Comparison of ENCODE assay signal across 7 cellular contexts in the genomic region with DNA sequence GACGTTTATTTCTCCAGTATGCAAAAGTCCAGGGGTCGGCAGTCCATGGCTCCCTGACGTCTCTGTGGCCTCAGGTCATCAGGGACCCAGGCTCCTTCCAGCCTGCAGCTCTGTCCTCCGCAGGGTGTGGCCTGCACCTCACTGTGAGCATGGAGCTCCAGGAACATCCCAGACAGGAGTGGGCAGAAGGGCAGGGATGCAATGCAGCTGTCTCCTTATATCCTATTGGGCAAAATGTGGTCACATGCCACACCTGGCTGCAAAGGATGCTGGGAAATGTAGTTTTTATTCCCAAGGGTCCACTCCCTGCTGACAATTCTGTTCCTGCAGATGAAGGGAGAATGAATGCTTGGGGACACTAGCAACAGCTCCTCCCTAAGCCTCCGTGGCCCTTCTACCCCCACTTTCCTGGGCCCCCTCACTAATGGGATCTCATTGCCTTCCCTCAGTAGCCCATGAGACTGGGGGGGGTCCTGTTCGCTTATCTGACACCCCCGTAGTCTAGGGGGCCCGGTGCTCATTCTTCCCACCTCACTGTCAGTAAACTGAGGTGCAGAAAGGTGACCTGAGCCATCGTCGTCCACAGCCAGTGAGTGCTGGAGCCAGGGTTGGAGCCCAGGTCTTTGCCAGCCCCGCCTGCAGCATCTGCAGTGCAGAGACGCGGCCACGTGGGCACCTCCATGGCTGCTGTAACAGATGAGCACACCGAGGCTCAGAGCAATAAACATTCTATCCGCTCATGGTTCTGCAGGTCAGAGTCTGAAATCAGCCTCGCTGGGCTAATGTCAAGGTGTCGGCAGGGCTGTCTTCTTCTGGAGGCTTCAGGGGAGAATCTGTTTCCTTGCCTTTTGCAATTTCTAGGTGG. TPM values are rescaled to one million over a fixed set of nuclear protein-coding genes. Genes with fewer than 3 reads are reported as not detected.
DNase-seq lines count a peak whose midpoint lies in the region; ATAC-seq and TF ChIP-seq lines count a peak whose summit lies in the region.

No MANE protein-coding gene starts in this region.

- H2AFZ ChIP-seq in Karpas-422 (ENCODE audit: low read length) = no peak overlapping the region

- H3K79me2 ChIP-seq in Karpas-422 (ENCODE audit: low read length) = no peaks in the 10 kb centered on the region

- H3K9me3 ChIP-seq in Karpas-422 (ENCODE audit: low read length) (no peaks in the 10 kb centered on the region), SK-N-MC (ENCODE audit: low read depth, low read length) (no peaks in the 10 kb centered on the region), uterus (no peaks in the 10 kb centered on the region)

- no peaks in the 10 kb centered on the region for H3K27me3 ChIP-seq in Karpas-422 (ENCODE audit: low read length)
- H3K27me3 ChIP-seq in uterus = no peaks in the 10 kb centered on the region

- no peak overlapping the region for H3K4me2 ChIP-seq in Karpas-422 (ENCODE audit: low read depth, low read length, poor library complexity, severe bottlenecking)

- no peak for ATAC-seq in HG03378 (IDR thresholded peaks at IDR 0.05; ENCODE audit: unreplicated experiment)

- H3K27ac ChIP-seq in Karpas-422 (ENCODE audit: low read length) = no peak overlapping the region
- H3K27ac ChIP-seq in SK-N-MC = no peak overlapping the region
- H3K27ac ChIP-seq in uterus = no peak overlapping the region

- H3K9ac ChIP-seq in Karpas-422 (ENCODE audit: low read length) (no peak overlapping the region), SK-N-MC (ENCODE audit: insufficient read length) (no peak overlapping the region)

- no peaks in the 10 kb centered on the region for H3K9me2 ChIP-seq in Karpas-422 (replicated peaks; ENCODE audit: insufficient read depth, low read length)

- H3K4me1 ChIP-seq in Karpas-422 (ENCODE audit: low read length) = peaks cover 9% of the 10 kb centered on the region
- peaks cover 0 to 3% of the 10 kb centered on the region in 2 donors for H3K4me1 ChIP-seq in uterus

- no peak for TF ChIP-seq POLR2A in uterus (IDR thresholded peaks at IDR 0.05)

- H3K4me3 ChIP-seq in Karpas-422 (ENCODE audit: low read length) = no peak overlapping the region
- no peak overlapping the region for H3K4me3 ChIP-seq in SK-N-MC
- H3K4me3 ChIP-seq in uterus = no peak overlapping the region

- DNase-seq in GM04504 (ENCODE audit: low read depth) = peak; percentile 10
- DNase-seq in Karpas-422 = peak; percentile 83
- DNase-seq in SK-N-MC (ENCODE audit: low read depth, low spot score) = peak; percentile 14
- DNase-seq in iPS DF 19.7 (ENCODE audit: low read depth, low spot score) = peak; percentile 42
- DNase-seq in activated gamma-delta T cell treated with Interleukin-2 at 50 U/mL for 16 hours = no peak
- no peak for DNase-seq in uterus

- H4K20me1 ChIP-seq in Karpas-422 (ENCODE audit: insufficient read depth, low read depth, low read length) = no peaks in the 10 kb centered on the region

- intact Hi-C loops in uterus (cut with DNase I; ENCODE audit: low total_unique reads) = loop anchor here (10.0 kb wide), 1 partner anchor 89 kb away; no protein-coding TSS in a partner anchor

- TF ChIP-seq CTCF in uterus (IDR thresholded peaks at IDR 0.05) = no peak

- H3K36me3 ChIP-seq in Karpas-422 (ENCODE audit: insufficient read depth, low read length) (no peaks in the 10 kb centered on the region), SK-N-MC (ENCODE audit: insufficient read depth, low read length) (no peaks in the 10 kb centered on the region), uterus (no peaks in the 10 kb centered on the region)

RNA-seq across cellular contexts. Expression of a gene that starts 5.9 kb away (rescaled TPM):
- 19.4 and 37.4 TPM in 2 replicates for total RNA-seq in Karpas-422 (2014; rRNA removed; shearing (Covaris generic); ENCODE audit: low replicate concordance)
- total RNA-seq in uterus = 10 to 100 TPM in 3 of 4 donors, 1 to 10 TPM in 1; 7.4 to 55.0 (median 21.4) TPM

RNA-seq across cellular contexts. Expression of a gene that starts 30.6 kb away (rescaled TPM):
- 12.8 and 23.4 TPM in 2 replicates for total RNA-seq in Karpas-422 (2014; rRNA removed; shearing (Covaris generic); ENCODE audit: low replicate concordance)
- total RNA-seq in uterus = 10 to 100 TPM; 14.1 to 24.0 (median 21.1) TPM

Comparison
In these comparisons a context has a peak if more than half of its experiments do, and no peak if none do; other contexts are left out.
1. DNase-seq: peak in GM04504 (single experiment), Karpas-422 (single experiment), SK-N-MC (single experiment) and iPS DF 19.7 (single experiment); none in activated gamma-delta T cell treated with Interleukin-2 at 50 U/mL for 16 hours (single experiment) and uterus (0 of 2).